8 cellular contexts compared by ENCODE assay signal in genomic region chr19:36115453-36116343, GRCh38. TPM values are rescaled to one million over a fixed set of nuclear protein-coding genes. Genes with fewer than 3 reads are reported as not detected.
DNase-seq lines count a peak whose midpoint lies in the region; ATAC-seq and TF ChIP-seq lines count a peak whose summit lies in the region.

A gene with protein sequence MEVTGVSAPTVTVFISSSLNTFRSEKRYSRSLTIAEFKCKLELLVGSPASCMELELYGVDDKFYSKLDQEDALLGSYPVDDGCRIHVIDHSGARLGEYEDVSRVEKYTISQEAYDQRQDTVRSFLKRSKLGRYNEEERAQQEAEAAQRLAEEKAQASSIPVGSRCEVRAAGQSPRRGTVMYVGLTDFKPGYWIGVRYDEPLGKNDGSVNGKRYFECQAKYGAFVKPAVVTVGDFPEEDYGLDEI (plus strand): TSS chr19:36115468. CDS start chr19:36115561, 93 bp downstream.

- TF ChIP-seq CTCF in psoas muscle (IDR thresholded peaks at IDR 0.05) = no peak
- TF ChIP-seq CTCF in vagina (IDR thresholded peaks at IDR 0.05) = no peak

- H3K4me3 ChIP-seq in psoas muscle = peak within 1 kb of the TSS; percentile 93
- H3K4me3 ChIP-seq in vagina = peak within 1 kb of the TSS; percentile 91 to 93

- H3K36me3 ChIP-seq in psoas muscle (ENCODE audit: insufficient read depth in 1 of 2, low read depth in 1 of 2) = peaks cover 2 to 71% of the 10 kb centered on the region in 2 donors
- H3K36me3 ChIP-seq in vagina = peaks cover 0 to 37% of the 10 kb centered on the region in 2 donors

- intact Hi-C loops in Right ventricle myocardium inferior (cut with DNase I) (loop anchor here (1.0 to 10.0 kb wide), 3 partner anchors 12 to 371 kb away; partner anchors contain the start of genes IGFLR1, LIN37, PSENEN and THAP8), psoas muscle (cut with DNase I) (loop anchor here in 1 of 2 donors (2.0 to 10.0 kb wide), 2 partner anchors 61 to 121 kb away; partner anchors contain the start of genes SDHAF1, THAP8 and WDR62), vagina (cut with DNase I) (loop anchor here (10.0 kb wide), 1 partner anchor 61 kb away; the partner anchor contains the start of genes THAP8 and WDR62)

- DNase-seq in RPMI7951 (ENCODE audit: low read depth) (no peak), Right ventricle myocardium inferior (ENCODE audit: missing footprints) (peak; percentile 92), psoas muscle (peak in 1 of 2 donors; percentile 86), vagina (ENCODE audit: extremely low spot score in 2 of 2) (peak in 1 of 2 donors; percentile 90), cortex of kidney (lab: John Stamatoyannopoulos, UW) (no peak)
- DNase-seq in activated effector memory CD4-positive, alpha-beta T cell treated with anti-CD3 and anti-CD28 coated beads, Interleukin-2, amount 50 U/mL, for 16 hours = peak; percentile 95

- H3K27me3 ChIP-seq in psoas muscle (ENCODE audit: insufficient read depth in 3 of 3, low read length in 2 of 3) (no peaks in the 10 kb centered on the region), vagina (no peaks in the 10 kb centered on the region)

- H3K9me3 ChIP-seq in psoas muscle (no peaks in the 10 kb centered on the region), vagina (no peaks in the 10 kb centered on the region)

- H3K27ac ChIP-seq in psoas muscle (peak within 1 kb of the TSS; percentile 89), vagina (peak within 1 kb of the TSS; percentile 87)

- ATAC-seq in GM18511 (IDR thresholded peaks at IDR 0.05; ENCODE audit: unreplicated experiment) (peak; percentile 35), HG02981 (IDR thresholded peaks at IDR 0.05; ENCODE audit: unreplicated experiment) (peak; percentile 31), Right ventricle myocardium inferior (peak; percentile 65), psoas muscle (peak; percentile 13 to 41 (median 34))

- H3K4me1 ChIP-seq in psoas muscle = peaks cover 15% of the 10 kb centered on the region
- peaks cover 34% of the 10 kb centered on the region for H3K4me1 ChIP-seq in vagina

- WGBS in psoas muscle, 3 donors = 4 to 6% (median 4%) methylated on average over 46 to 59 of the region's 59 CpGs

- peak in 1 of 2 donors; percentile 31 for TF ChIP-seq POLR2A in vagina (IDR thresholded peaks at IDR 0.05)

RNA-seq across cellular contexts. Expression of the gene that starts here (rescaled TPM):
- 317 and 522 TPM in 2 replicates for total RNA-seq in RPMI7951 (2014; rRNA removed; shearing (Covaris generic))
- total RNA-seq in Right ventricle myocardium inferior = 114 TPM
- 10 to 100 TPM; 44.4 to 67.2 (median 57.8) TPM for total RNA-seq in psoas muscle
- 100 to 1,000 TPM in 1 of 3 donors, 10 to 100 TPM in 2; 65.9 to 115 (median 80.4) TPM for polyA plus RNA-seq in psoas muscle
- total RNA-seq in vagina = 105 TPM

Comparison
In these comparisons a context has a peak if more than half of its experiments do, and no peak if none do; other contexts are left out.
1. DNase-seq: peak in activated effector memory CD4-positive, alpha-beta T cell treated with anti-CD3 and anti-CD28 coated beads, Interleukin-2, amount 50 U/mL, for 16 hours (single experiment) and Right ventricle myocardium inferior (single experiment); none in RPMI7951 (single experiment) and cortex of kidney (single experiment).
2. Peak in every context shown above with its lines, with median percentiles within 50 percentile points of each other: ATAC-seq.